Comparison of ENCODE assay signal across 9 cellular contexts in genomic region chr7:116653204-116653603, GRCh38. TPM values are rescaled to one million over a fixed set of nuclear protein-coding genes. Genes with fewer than 3 reads are reported as not detected.
DNase-seq lines count a peak whose midpoint lies in the region; ATAC-seq and TF ChIP-seq lines count a peak whose summit lies in the region.
"Had no signal": no experiment of that assay in that cellular context is flagged by ENCODE, and none has a peak within 500 bp of the region (broad histone marks: within the 10 kb centered on the region; RNA-seq: fewer than 3 reads in every experiment).

No MANE protein-coding gene starts in this region.

- H3K36me3 ChIP-seq in HEK293 (ENCODE audit: control insufficient read depth in 2 of 2, insufficient read depth in 1 of 2, low read length in 2 of 2): no peaks in the 10 kb centered on the region
- no peaks in the 10 kb centered on the region for H3K36me3 ChIP-seq in PC-9 (ENCODE audit: low read depth)
- H3K36me3 ChIP-seq in stomach: no peaks in the 10 kb centered on the region

- POLR2A ChIA-PET in HEK293 (lab: Yijun Ruan, JAX): no interaction called here
- POLR2A ChIA-PET in PC-9 (lab: Charles Lee; ENCODE audit: unreplicated experiment): interaction anchor here (0.6 kb wide), 2 partner anchors 11 to 48 kb away, joined by 3 read pairs; no protein-coding TSS in a partner anchor

- no peak overlapping the region for H2AFZ ChIP-seq in PC-9

- no peak for TF ChIP-seq EP300 in stomach (IDR thresholded peaks at IDR 0.05)

- H3K4me2 ChIP-seq in PC-9: peak overlapping the region; percentile 24; the same call in 1 of the 2 replicates

- H3K9me3 ChIP-seq in HEK293 (ENCODE audit: control insufficient read depth, insufficient read depth, low read depth, low read length) (no peaks in the 10 kb centered on the region), PC-9 (ENCODE audit: insufficient read depth, low read depth) (no peaks in the 10 kb centered on the region; the same call in 1 of the 2 replicates), stomach (no peaks in the 10 kb centered on the region)

- H4K20me1 ChIP-seq in PC-9 (ENCODE audit: insufficient read depth): no peaks in the 10 kb centered on the region

- TF ChIP-seq CTCF in HEK293 (tag by site-specific recombination; IDR thresholded peaks at IDR 0.05): no peak
- TF ChIP-seq CTCF in PC-9 (conservative IDR thresholded peaks at IDR 0.05): no peak
- TF ChIP-seq CTCF in fibroblast of the aortic adventitia (IDR thresholded peaks at IDR 0.05; ENCODE audit: insufficient read depth, low read length): no peak
- TF ChIP-seq CTCF in stomach (IDR thresholded peaks at IDR 0.05): no peak

- no peaks in the 10 kb centered on the region for H3K27me3 ChIP-seq in PC-9 (ENCODE audit: insufficient read depth, low read depth)
- no peaks in the 10 kb centered on the region for H3K27me3 ChIP-seq in stomach

- no peak overlapping the region for H3K27ac ChIP-seq in HEK293 (ENCODE audit: extremely low read depth, low read depth, low read length)
- no peak overlapping the region for H3K27ac ChIP-seq in PC-9
- H3K27ac ChIP-seq in stomach: no peak overlapping the region

- H3F3A ChIP-seq in PC-9 (ENCODE audit: insufficient read depth, low read depth): no peaks in the 10 kb centered on the region

- H3K4me3 ChIP-seq in HEK293 (ENCODE audit: low read depth, low read length): no peak overlapping the region
- no peak overlapping the region for H3K4me3 ChIP-seq in PC-9
- H3K4me3 ChIP-seq in fibroblast of the aortic adventitia (ENCODE audit: low read depth, low read length): no peak overlapping the region
- H3K4me3 ChIP-seq in stomach: no peak overlapping the region

- DNase-seq in PC-9 (peak; percentile 45 to 76), fibroblast of the aortic adventitia (ENCODE audit: low read depth) (peak; percentile 61), stomach (no peak), NCI-H69 (lab: John Stamatoyannopoulos, UW) (no peak)
- no peak for DNase-seq in stimulated activated naive CD8-positive, alpha-beta T cell treated with anti-CD3 and anti-CD28 coated beads, Interleukin-15, Interleukin-2, amounts not matched to agents 100 U/mL and 50 U/mL, for 24 hours
- DNase-seq: effector CD8-positive, alpha-beta T cell; stimulated activated CD4-positive, alpha-beta T cell treated with anti-CD3 and anti-CD28 coated beads, Interleukin-2, amount 100 ng/mL, for 24 hours had no signal

- no TSS peak for BruUV-seq in PC-9 (replicated peaks; lab: Mats Ljungman, UMichigan)

- no peaks in the 10 kb centered on the region for H3K9me2 ChIP-seq in PC-9 (ENCODE audit: insufficient read depth)

- intact Hi-C loops in PC-9 (cut with micrococcal nuclease; ENCODE audit: unreplicated experiment): no loop called here
- intact Hi-C loops in stomach (cut with DNase I; ENCODE audit: low total_unique reads): no loop called here

- H3K4me1 ChIP-seq in HEK293 (ENCODE audit: control insufficient read depth, insufficient read depth, low read length) (no peaks in the 10 kb centered on the region; the same call in 1 of the 2 replicates), PC-9 (replicated peaks; ENCODE audit: insufficient read depth) (peaks cover 10% of the 10 kb centered on the region), stomach (no peaks in the 10 kb centered on the region)

- 41 to 70% (median 61%) methylated on average over 3 of the region's 3 CpGs for WGBS in stomach, 5 donors

- H3K79me2 ChIP-seq in PC-9 (ENCODE audit: low read depth): no peaks in the 10 kb centered on the region

- ATAC-seq in stimulated activated naive CD8-positive, alpha-beta T cell treated with anti-CD3 and anti-CD28 coated beads, Interleukin-15, Interleukin-2, amounts not matched to agents 100 U/mL and 50 U/mL, for 24 hours: peak; percentile 36
- no peak for ATAC-seq in HG03139 (IDR thresholded peaks at IDR 0.05; ENCODE audit: unreplicated experiment)

- no peak for TF ChIP-seq POLR2A in stomach (IDR thresholded peaks at IDR 0.05)

- CTCF ChIA-PET in HEK293 (lab: Yijun Ruan, JAX): interaction anchor here (0.7 to 1.0 kb wide), 6 partner anchors 9 to 514 kb away, joined by 3 to 5 read pairs (median 4); partner anchors contain the start of gene MET
- CTCF ChIA-PET in PC-9 (lab: Charles Lee): interaction anchor here (0.9 kb wide), 1 partner anchor 21 kb away, joined by 4 read pairs; no protein-coding TSS in a partner anchor

TF ChIP-seq in HEK293, 187 proteins besides CTCF, POLR2A, EP300 and RAD21:
- TF ChIP-seq ZBTB17 (tag by site-specific recombination; IDR thresholded peaks at IDR 0.05) (0 out of 2 replicates have a peak, but pooled peaks have one; percentile 37), ZBTB21 (tag by site-specific recombination; IDR thresholded peaks at IDR 0.05) (no peak)

RNA-seq across cellular contexts. Expression of gene MET, which starts 18.8 kb away (rescaled TPM):
- 237 and 287 TPM in 2 replicates for total RNA-seq in PC-9 (2021)
- total RNA-seq in fibroblast of the aortic adventitia (ENCODE audit: low replicate concordance): 7.5 and 24.1 TPM in 2 replicates
- 10 to 100 TPM in 3 of 5 donors, 1 to 10 TPM in 1, under 1 TPM in 1; 0.58 to 36.2 (median 14.5) TPM for total RNA-seq in stomach
- polyA plus RNA-seq in stomach: 1 to 10 TPM; 2.0 to 3.7 (median 2.9) TPM

Comparison
In these comparisons a context has a peak if more than half of its experiments do, and no peak if none do; other contexts are left out.
1. DNase-seq: peak in PC-9 (2 of 2) and fibroblast of the aortic adventitia (single experiment); none in stimulated activated naive CD8-positive, alpha-beta T cell treated with anti-CD3 and anti-CD28 coated beads, Interleukin-15, Interleukin-2, amounts not matched to agents 100 U/mL and 50 U/mL, for 24 hours (single experiment), stomach (single experiment) and NCI-H69 (single experiment).